ENCODE assay signal across 9 cellular contexts in the genomic region with DNA sequence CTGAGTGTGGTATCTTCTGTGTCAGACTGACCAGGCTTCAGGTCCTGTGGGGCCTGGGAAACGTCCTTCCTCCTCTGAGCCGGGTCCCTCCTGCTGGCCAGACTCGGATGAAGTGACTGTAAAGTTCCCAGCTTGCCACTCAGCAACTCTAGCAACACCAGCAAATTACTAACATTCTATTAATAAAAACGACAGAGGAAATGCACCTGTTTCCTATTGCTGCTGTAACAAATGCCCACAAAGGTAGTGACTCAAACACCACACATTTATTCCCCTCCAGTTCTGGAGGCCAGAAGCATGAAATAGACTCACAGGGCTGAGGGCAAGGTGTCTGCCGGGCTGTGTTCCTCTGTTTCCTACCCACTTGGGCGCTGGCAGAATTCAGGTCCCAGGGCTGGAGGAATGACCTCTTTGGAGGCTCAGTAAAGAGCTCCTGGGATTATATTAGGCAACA. TPM values are rescaled to one million over a fixed set of nuclear protein-coding genes. Genes with fewer than 3 reads are reported as not detected.
DNase-seq lines count a peak whose midpoint lies in the region; ATAC-seq lines count a peak whose summit lies in the region.
"Had no signal": no experiment of that assay in that cellular context is flagged by ENCODE, and none has a peak within 500 bp of the region (broad histone marks: within the 10 kb centered on the region; RNA-seq: fewer than 3 reads in every experiment).

No MANE protein-coding gene starts in this region.

- no peak for DNase-seq in activated T-cell treated with anti-CD3 and anti-CD28 coated beads, Interleukin-2, amount 50 U/mL, for 24 hours
- DNase-seq in activated T-cell treated with anti-CD3 and anti-CD28 coated beads, Interleukin-2, amount 50 U/mL, for 48 hours = no peak
- DNase-seq in UCSD-AML1 (lab: John Stamatoyannopoulos, UW; ENCODE audit: unreplicated experiment) (peak; percentile 66), DMS53 treated with DMSO at 0.1 percent for 48 hours (lab: John Stamatoyannopoulos, UW; ENCODE audit: unreplicated experiment) (no peak)

- peak overlapping the region; percentile 22 for H3K27ac ChIP-seq in skeletal muscle tissue (ENCODE audit: low read depth, low read length)

- peaks cover 8 to 38% (median 21%) of the 10 kb centered on the region in 3 donors for H3K4me1 ChIP-seq in skeletal muscle tissue (ENCODE audit: control insufficient read depth in 3 of 3, insufficient read depth in 3 of 3, low read length in 3 of 3)

- no peak overlapping the region for H3K4me3 ChIP-seq in skeletal muscle tissue (ENCODE audit: low read length in 3 of 3)

- H3K27me3 ChIP-seq in skeletal muscle tissue (ENCODE audit: control insufficient read depth in 3 of 3, insufficient read depth in 3 of 3, low read length in 3 of 3) = peaks cover 0 to 7% (median 0%) of the 10 kb centered on the region in 3 donors

- peak overlapping the region in 1 of 3 donors; percentile 25 for H3K9ac ChIP-seq in skeletal muscle tissue (ENCODE audit: low read depth in 1 of 3, low read length in 3 of 3)

- no peaks in the 10 kb centered on the region for H3K9me3 Mint-ChIP-seq in activated T-cell treated with anti-CD3 and anti-CD28 coated beads, Interleukin-2, amount 50 U/mL, for 24 hours
- H3K9me3 Mint-ChIP-seq: dendritic cell treated with granulocyte-macrophage colony-stimulating factor and Interleukin-4, amounts not matched to agents 40 ng/mL and 50 ng/mL, for 4 days had no signal

- H3K27me3 Mint-ChIP-seq in activated T-cell treated with anti-CD3 and anti-CD28 coated beads, Interleukin-2, amount 50 U/mL, for 24 hours = peaks cover under 1% of the 10 kb centered on the region

- ATAC-seq in HG03135 (IDR thresholded peaks at IDR 0.05; ENCODE audit: unreplicated experiment) (peak; percentile 44), HG02588 (IDR thresholded peaks at IDR 0.05; ENCODE audit: unreplicated experiment) (no peak), HG02763 (IDR thresholded peaks at IDR 0.05; ENCODE audit: unreplicated experiment) (no peak)

- peak overlapping the region; percentile 8 for H3K27ac Mint-ChIP-seq in activated T-cell treated with anti-CD3 and anti-CD28 coated beads, Interleukin-2, amount 50 U/mL, for 24 hours
- H3K27ac Mint-ChIP-seq: dendritic cell treated with granulocyte-macrophage colony-stimulating factor and Interleukin-4, amounts not matched to agents 40 ng/mL and 50 ng/mL, for 4 days had no signal

- H3K4me1 Mint-ChIP-seq in activated T-cell treated with anti-CD3 and anti-CD28 coated beads, Interleukin-2, amount 50 U/mL, for 24 hours (ENCODE audit: low read depth) = peaks cover 31% of the 10 kb centered on the region

- H3K36me3 Mint-ChIP-seq in activated T-cell treated with anti-CD3 and anti-CD28 coated beads, Interleukin-2, amount 50 U/mL, for 24 hours (ENCODE audit: low read depth) = no peaks in the 10 kb centered on the region

- no peaks in the 10 kb centered on the region for H3K36me3 ChIP-seq in skeletal muscle tissue (ENCODE audit: control insufficient read depth in 3 of 3, insufficient read depth in 3 of 3, low read length in 3 of 3)

- no peak overlapping the region for H3K4me3 Mint-ChIP-seq in activated T-cell treated with anti-CD3 and anti-CD28 coated beads, Interleukin-2, amount 50 U/mL, for 24 hours
- H3K4me3 Mint-ChIP-seq: dendritic cell treated with granulocyte-macrophage colony-stimulating factor and Interleukin-4, amounts not matched to agents 40 ng/mL and 50 ng/mL, for 4 days had no signal

- no peaks in the 10 kb centered on the region for H3K9me3 ChIP-seq in skeletal muscle tissue (ENCODE audit: control insufficient read depth in 3 of 3, low read length in 3 of 3)

RNA-seq across cellular contexts. Expression of a gene that starts 48.8 kb away (rescaled TPM):
- total RNA-seq in skeletal muscle tissue = not detected
